In genomic region chr1:160187407-160187806, GRCh38 we compare ENCODE assay signal across 23 cellular contexts. TPM values are rescaled to one million over a fixed set of nuclear protein-coding genes. Genes with fewer than 3 reads are reported as not detected.
"Had no signal": no experiment of that assay in that cellular context is flagged by ENCODE, and none has a peak within 500 bp of the region (broad histone marks: within the 10 kb centered on the region; RNA-seq: fewer than 3 reads in every experiment).

No MANE protein-coding gene starts in this region.

- H3K27me3 ChIP-seq: MG63, SJSA1 had no signal

- H3K36me3 ChIP-seq: MG63, SJSA1 had no signal

- H3K4me3 ChIP-seq: MG63, SJSA1, SK-N-MC had no signal

- FAIRE-seq: RCC 7860 had no signal

- H3K9me3 ChIP-seq: MG63, SJSA1 had no signal

- DNase-seq: IMR-90, MG63, NCI-H1092, NCI-H1105 treated with DMSO at 0.1 percent for 48 hours, NCI-H1417 treated with DMSO at 0.1 percent for 48 hours, NCI-H146, NCI-H1694 treated with DMSO at 0.1 percent for 48 hours, NCI-H1930, NCI-H2081, NCI-H2107, NCI-H2227 treated with DMSO at 0.1 percent for 48 hours, NCI-H524, NCI-H526 treated with DMSO at 0.1 percent for 48 hours, NCI-H748 treated with DMSO at 0.1 percent for 48 hours, Right ventricle myocardium superior, RPMI8226, SIG-M5 had no signal

- H3K27ac ChIP-seq: SJSA1, SK-N-MC had no signal

RNA-seq across cellular contexts. Expression of gene CASQ1, which starts 3.0 kb away (rescaled TPM):
- total RNA-seq: HT-29, LHCN-M2, NCI-H460, SJSA1 had no signal

RNA-seq across cellular contexts. Expression of gene ATP1A4, which starts 36.0 kb away (rescaled TPM):
- total RNA-seq: HT-29, IMR-90, LHCN-M2, NCI-H460, SJSA1 had no signal
- polyA plus RNA-seq: IMR-90 had no signal
